In genomic region chr5:73218552-73219171, GRCh38 we compare ENCODE assay signal across 9 cellular contexts. TPM values are rescaled to one million over a fixed set of nuclear protein-coding genes. Genes with fewer than 3 reads are reported as not detected.
DNase-seq lines count a peak whose midpoint lies in the region; ATAC-seq, FAIRE-seq and TF ChIP-seq lines count a peak whose summit lies in the region.
"Had no signal": no experiment of that assay in that cellular context is flagged by ENCODE, and none has a peak within 500 bp of the region (broad histone marks: within the 10 kb centered on the region; RNA-seq: fewer than 3 reads in every experiment).

No MANE protein-coding gene starts in this region.

- no peaks in the 10 kb centered on the region for H3K9me3 Mint-ChIP-seq in MCF 10A (ENCODE audit: unreplicated experiment)
- H3K9me3 Mint-ChIP-seq in CD4-positive, alpha-beta T cell = no peaks in the 10 kb centered on the region
- H3K9me3 Mint-ChIP-seq: activated CD4-positive, alpha-beta T cell treated with anti-CD3 and anti-CD28 coated beads, Interleukin-2, amount 10 ng/mL, durations not matched to agents 24 days and 14 days had no signal

- FAIRE-seq in urothelium cell line (lab: Jason Lieb, UNC) = no peak

- POLR2A ChIA-PET in MCF 10A (lab: Yijun Ruan, JAX) = interaction anchor here (0.6 to 6.0 kb wide), 8 partner anchors 12 to 278 kb away, joined by 3 to 60 read pairs (median 4); partner anchors contain the start of gene FOXD1
- POLR2A ChIA-PET in CD4-positive, alpha-beta T cell (lab: Charles Lee) = no interaction called here

- H3K36me3 ChIP-seq in breast epithelium = no peaks in the 10 kb centered on the region
- no peaks in the 10 kb centered on the region for H3K36me3 ChIP-seq in esophagus muscularis mucosa
- no peaks in the 10 kb centered on the region for H3K36me3 ChIP-seq in upper lobe of left lung

- H3K4me3 ChIP-seq in breast epithelium (no peak overlapping the region), esophagus muscularis mucosa (no peak overlapping the region), upper lobe of left lung (no peak overlapping the region)

- TF ChIP-seq CTCF in MCF 10A (IDR thresholded peaks at IDR 0.05; ENCODE audit: unreplicated experiment) (peak; percentile 52), breast epithelium (IDR thresholded peaks at IDR 0.05) (no peak), esophagus muscularis mucosa (IDR thresholded peaks at IDR 0.05) (peak in 1 of 3 experiments; percentile 8), upper lobe of left lung (IDR thresholded peaks at IDR 0.05) (no peak)
- no peak for TF ChIP-seq CTCF in CD4-positive, alpha-beta T cell (IDR thresholded peaks at IDR 0.05)

- BruUV-seq in MCF 10A (replicated peaks; lab: Mats Ljungman, UMichigan) = no TSS peak

- no peaks in the 10 kb centered on the region for H3K27me3 Mint-ChIP-seq in MCF 10A (ENCODE audit: insufficient read depth, unreplicated experiment)
- peaks cover 97% of the 10 kb centered on the region for H3K27me3 Mint-ChIP-seq in CD4-positive, alpha-beta T cell

- no peak for TF ChIP-seq POLR2A in breast epithelium (IDR thresholded peaks at IDR 0.05)
- TF ChIP-seq POLR2A in esophagus muscularis mucosa (IDR thresholded peaks at IDR 0.05; ENCODE audit: low read depth) = no peak
- TF ChIP-seq POLR2A in upper lobe of left lung (IDR thresholded peaks at IDR 0.05) = no peak

- H3K36me3 Mint-ChIP-seq in MCF 10A (ENCODE audit: insufficient read depth, unreplicated experiment) = no peaks in the 10 kb centered on the region
- no peaks in the 10 kb centered on the region for H3K36me3 Mint-ChIP-seq in CD4-positive, alpha-beta T cell (ENCODE audit: low read depth)

- WGBS in esophagus muscularis mucosa = 59% methylated on average over 4 of the region's 4 CpGs
- 50 to 51% methylated on average over 4 of the region's 4 CpGs for WGBS in upper lobe of left lung, 2 donors

- H3K27ac ChIP-seq in breast epithelium (no peak overlapping the region), esophagus muscularis mucosa (replicated peaks in 1 of 4) (no peak overlapping the region), upper lobe of left lung (no peak overlapping the region)
- no peak overlapping the region for H3K27ac ChIP-seq in CD4-positive, alpha-beta T cell (ENCODE audit: low read depth, low read length)

- DNase-seq in MCF 10A (ENCODE audit: unreplicated experiment) (peak; percentile 55), breast epithelium (ENCODE audit: low spot score in 2 of 2) (no peak), OCI-M1 (lab: John Stamatoyannopoulos, UW) (peak; percentile 18), esophagus muscularis mucosa (ENCODE audit: extremely low spot score) (peak; percentile 62), urothelium cell line (ENCODE audit: low spot score) (peak; percentile 36), activated gamma-delta T cell treated with Interleukin-2 at 50 U/mL for 16 hours (no peak), upper lobe of left lung (no peak)
- no peak for DNase-seq in CD4-positive, alpha-beta T cell
- DNase-seq: activated CD4-positive, alpha-beta T cell treated with anti-CD3 and anti-CD28 coated beads, Interleukin-2, amount 10 ng/mL, durations not matched to agents 24 days and 14 days had no signal

- TF ChIP-seq EP300 in esophagus muscularis mucosa (IDR thresholded peaks at IDR 0.05) = no peak
- TF ChIP-seq EP300 in upper lobe of left lung (IDR thresholded peaks at IDR 0.05) = no peak

- no peak overlapping the region for H3K4me3 Mint-ChIP-seq in MCF 10A (ENCODE audit: unreplicated experiment)
- H3K4me3 Mint-ChIP-seq in CD4-positive, alpha-beta T cell = no peak overlapping the region
- H3K4me3 Mint-ChIP-seq: activated CD4-positive, alpha-beta T cell treated with anti-CD3 and anti-CD28 coated beads, Interleukin-2, amount 10 ng/mL, durations not matched to agents 24 days and 14 days had no signal

- intact Hi-C loops in MCF 10A (cut with micrococcal nuclease) = loop anchor here (5.0 to 10.0 kb wide), 2 partner anchors 84 to 296 kb away; no protein-coding TSS in a partner anchor
- intact Hi-C loops in breast epithelium (cut with DNase I; ENCODE audit: low total_unique reads) = no loop called here
- intact Hi-C loops in esophagus muscularis mucosa (cut with DNase I) = loop anchor here (5.0 kb wide), 2 partner anchors 79 to 219 kb away; no protein-coding TSS in a partner anchor
- intact Hi-C loops in CD4-positive, alpha-beta T cell (cut with DNase I, micrococcal nuclease) = no loop called here

- no peaks in the 10 kb centered on the region for H3K9me3 ChIP-seq in breast epithelium
- no peaks in the 10 kb centered on the region for H3K9me3 ChIP-seq in esophagus muscularis mucosa
- H3K9me3 ChIP-seq in upper lobe of left lung = no peaks in the 10 kb centered on the region
- no peaks in the 10 kb centered on the region for H3K9me3 ChIP-seq in CD4-positive, alpha-beta T cell (ENCODE audit: control insufficient read depth, low read length)

- no peaks in the 10 kb centered on the region for H3K4me1 ChIP-seq in breast epithelium
- H3K4me1 ChIP-seq in esophagus muscularis mucosa = peaks cover 12 to 17% (median 15%) of the 10 kb centered on the region in 4 donors
- H3K4me1 ChIP-seq in upper lobe of left lung = peaks cover 9 to 16% (median 14%) of the 10 kb centered on the region in 4 donors

- H3K27me3 ChIP-seq in breast epithelium = peaks cover 0 to 21% of the 10 kb centered on the region in 2 donors
- peaks cover 0 to 37% (median 0%) of the 10 kb centered on the region in 4 donors for H3K27me3 ChIP-seq in esophagus muscularis mucosa
- peaks cover 0 to 34% (median 17%) of the 10 kb centered on the region in 4 donors for H3K27me3 ChIP-seq in upper lobe of left lung
- peaks cover 81% of the 10 kb centered on the region for H3K27me3 ChIP-seq in CD4-positive, alpha-beta T cell (ENCODE audit: control insufficient read depth, insufficient read depth, low read length)

- CTCF ChIA-PET in MCF 10A (lab: Yijun Ruan, JAX) = interaction anchor here (0.6 to 5.3 kb wide), 21 partner anchors 10 to 278 kb away, joined by 3 to 95 read pairs (median 4); partner anchors contain the start of gene FOXD1
- CTCF ChIA-PET in CD4-positive, alpha-beta T cell (lab: Charles Lee) = no interaction called here

- no peak overlapping the region for H3K27ac Mint-ChIP-seq in MCF 10A (ENCODE audit: low read depth, unreplicated experiment)
- H3K27ac Mint-ChIP-seq in CD4-positive, alpha-beta T cell = no peak overlapping the region
- H3K27ac Mint-ChIP-seq: activated CD4-positive, alpha-beta T cell treated with anti-CD3 and anti-CD28 coated beads, Interleukin-2, amount 10 ng/mL, durations not matched to agents 24 days and 14 days had no signal

- ATAC-seq in upper lobe of left lung (ENCODE audit: low FRiP score in 2 of 2) = no peak
- no peak for ATAC-seq in CD4-positive, alpha-beta T cell (ENCODE audit: poor library complexity)

- H3K4me1 Mint-ChIP-seq in MCF 10A (ENCODE audit: insufficient read depth, unreplicated experiment) = peaks cover 10% of the 10 kb centered on the region
- H3K4me1 Mint-ChIP-seq in CD4-positive, alpha-beta T cell (ENCODE audit: low read depth) = peaks cover 12% of the 10 kb centered on the region

RNA-seq across cellular contexts. Expression of gene TMEM174, which starts 45.7 kb away (rescaled TPM):
- total RNA-seq in MCF 10A (2022) = not detected in 2 replicates
- total RNA-seq in breast epithelium = not detected
- total RNA-seq in esophagus muscularis mucosa = not detected
- total RNA-seq in upper lobe of left lung = not detected
- not detected for total RNA-seq in CD4-positive, alpha-beta T cell
- total RNA-seq: activated CD4-positive, alpha-beta T cell treated with anti-CD3 and anti-CD28 coated beads, Interleukin-2, amount 10 ng/mL, durations not matched to agents 24 days and 14 days had no signal

Comparison
In these comparisons a context has a peak if more than half of its experiments do, and no peak if none do; other contexts are left out.
1. DNase-seq: peak in MCF 10A (single experiment), OCI-M1 (single experiment), esophagus muscularis mucosa (single experiment) and urothelium cell line (single experiment); none in breast epithelium (0 of 2), activated gamma-delta T cell treated with Interleukin-2 at 50 U/mL for 16 hours (single experiment), upper lobe of left lung (0 of 2) and CD4-positive, alpha-beta T cell (0 of 10).
2. intact Hi-C loops: an anchor here in MCF 10A (5.0 to 10.0 kb wide) and esophagus muscularis mucosa (5.0 kb wide); none called in breast epithelium and CD4-positive, alpha-beta T cell.